In the genomic region with DNA sequence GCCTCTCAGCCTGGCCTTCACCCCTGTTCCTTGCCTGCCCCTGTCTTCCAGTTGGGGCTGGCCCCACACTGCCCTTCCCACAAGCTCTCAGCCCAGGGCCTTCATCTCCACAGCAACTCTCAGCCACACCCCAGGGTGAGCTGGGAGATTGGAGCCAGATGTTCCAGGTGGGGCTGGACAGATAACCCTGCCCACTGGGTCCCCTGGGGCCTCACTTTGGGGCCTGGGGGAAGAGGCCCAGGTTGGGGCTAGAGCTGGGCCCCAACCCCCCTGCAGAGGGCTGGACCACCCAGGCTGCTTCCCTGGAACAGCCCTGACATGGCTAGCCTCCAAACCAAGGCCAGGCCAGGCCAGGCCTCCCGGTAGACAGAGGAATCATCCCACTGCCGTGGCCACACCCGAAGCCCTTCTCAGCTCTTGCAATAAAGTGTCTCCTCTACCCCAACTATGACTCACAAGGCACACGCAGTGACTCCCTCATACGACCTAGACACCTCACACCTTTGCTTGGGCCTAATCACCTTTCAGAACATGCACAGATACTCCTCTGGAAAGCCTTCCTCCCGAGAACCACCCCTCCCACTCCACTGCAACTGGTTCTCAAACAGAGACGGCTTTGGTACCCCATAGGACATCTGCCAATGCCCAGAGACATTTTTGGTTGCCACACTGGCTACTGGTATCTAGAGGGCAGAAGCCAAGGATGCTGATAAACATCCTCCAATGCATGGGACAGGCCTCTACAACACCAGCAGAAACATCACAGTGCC, we compare ENCODE assay signal across 8 cellular contexts. TPM values are rescaled to one million over a fixed set of nuclear protein-coding genes. Genes with fewer than 3 reads are reported as not detected.
DNase-seq lines count a peak whose midpoint lies in the region; ATAC-seq and TF ChIP-seq lines count a peak whose summit lies in the region.

No MANE protein-coding gene starts in this region.

- H3K9me2 ChIP-seq in HCT116 (ENCODE audit: insufficient read depth) (no peaks in the 10 kb centered on the region), SK-N-SH (no peaks in the 10 kb centered on the region)

- H2AFZ ChIP-seq in HCT116 (ENCODE audit: low read depth, low read length, poor library complexity, severe bottlenecking) (no peak overlapping the region), SK-N-SH (ENCODE audit: low read depth) (no peak overlapping the region)

- CTCF ChIA-PET in HCT116 (lab: Charles Lee) (interaction anchor here (1.6 to 3.9 kb wide), 3 partner anchors 10 to 137 kb away, joined by 4 to 21 read pairs (median 6); no protein-coding TSS in a partner anchor), SK-N-SH (lab: Yijun Ruan, JAX) (interaction anchor here (0.8 to 5.0 kb wide), 7 partner anchors 8 to 138 kb away, joined by 3 to 50 read pairs (median 7); no protein-coding TSS in a partner anchor)

- POLR2A ChIA-PET in HCT116 (lab: Charles Lee) = interaction anchor here (0.9 to 2.0 kb wide), 2 partner anchors 13 to 137 kb away, joined by 3 to 5 read pairs; no protein-coding TSS in a partner anchor
- POLR2A ChIA-PET in SK-N-SH (lab: Yijun Ruan, JAX) = interaction anchor here (1.3 kb wide), 1 partner anchor 10 kb away, joined by 4 read pairs; no protein-coding TSS in a partner anchor

- H3K4me2 ChIP-seq in HCT116 (ENCODE audit: low read length) (peak overlapping the region; percentile 60), SK-N-SH (peak overlapping the region; percentile 23; the same call in 1 of the 2 replicates)

- H3K79me2 ChIP-seq in HCT116 (ENCODE audit: insufficient read depth, low read length) (peaks cover 100% of the 10 kb centered on the region), SK-N-SH (ENCODE audit: insufficient read depth) (peaks cover 76% of the 10 kb centered on the region)

- H3K27me3 ChIP-seq in HCT116 (ENCODE audit: insufficient read depth, low read length) = no peaks in the 10 kb centered on the region
- H3K27me3 ChIP-seq in SK-N-SH (ENCODE audit: insufficient read depth) = no peaks in the 10 kb centered on the region
- no peaks in the 10 kb centered on the region for H3K27me3 ChIP-seq in ovary

- ATAC-seq in HCT116 = peak; percentile 65
- no peak for ATAC-seq in HG02840 (IDR thresholded peaks at IDR 0.05; ENCODE audit: low FRiP score, unreplicated experiment)
- no peak for ATAC-seq in GM18907 (IDR thresholded peaks at IDR 0.05; ENCODE audit: unreplicated experiment)
- ATAC-seq in GM21447 (IDR thresholded peaks at IDR 0.05; ENCODE audit: unreplicated experiment) = no peak

- no peak for TF ChIP-seq EP300 in SK-N-SH (IDR thresholded peaks at IDR 0.05; ENCODE audit: borderline replicate concordance in 1 of 2, low read depth in 1 of 2, low read length in 1 of 2)
- no peak for TF ChIP-seq EP300 in ovary (IDR thresholded peaks at IDR 0.05)

- RAD21 ChIA-PET in HCT116 (lab: Charles Lee; ENCODE audit: low non-redundant PET in 1 of 2, low total read pairs in 2 of 2, uncharacterized antibody in 2 of 2, unreplicated experiment in 2 of 2) = interaction anchor here in 1 of 2 experiments (1.2 kb wide), 1 partner anchor 137 kb away, joined by 6 read pairs; no protein-coding TSS in a partner anchor

- DNase-seq in HCT116 (ENCODE audit: low read depth, low spot score) (peak; percentile 75), SK-N-SH (no peak), coronary artery (ENCODE audit: low spot score) (peak; percentile 71), ovary (peak; percentile 48 to 81 (median 60)), iPS-NIHi7 (ENCODE audit: extremely low spot score) (no peak)

- H3K9me3 ChIP-seq in HCT116 (ENCODE audit: control insufficient read depth in 1 of 2, insufficient read depth in 1 of 2, low read depth in 1 of 2, low read length in 2 of 2) (no peaks in the 10 kb centered on the region), SK-N-SH (no peaks in the 10 kb centered on the region), ovary (no peaks in the 10 kb centered on the region)

- TF ChIP-seq CTCF in HCT116 (IDR thresholded peaks at IDR 0.05 in 2 of 3, conservative IDR thresholded peaks at IDR 0.05 in 1 of 3; ENCODE audit: borderline replicate concordance in 1 of 3, insufficient read depth in 1 of 3, low read depth in 2 of 3, low read length in 2 of 3) (no peak), SK-N-SH (IDR thresholded peaks at IDR 0.05) (no peak), coronary artery (IDR thresholded peaks at IDR 0.05) (no peak), ovary (IDR thresholded peaks at IDR 0.05) (no peak)

- BruUV-seq in HCT116 (replicated peaks; lab: Mats Ljungman, UMichigan) = no TSS peak

- H3K4me1 ChIP-seq in HCT116 (ENCODE audit: control insufficient read depth in 1 of 2, insufficient read depth in 2 of 2, low read length in 2 of 2) (peaks cover 92 to 100% of the 10 kb centered on the region in 2 experiments), SK-N-SH (ENCODE audit: control insufficient read depth in 1 of 2, insufficient read depth in 2 of 2, low read depth in 1 of 2, low read length in 1 of 2) (peaks cover 21 to 30% of the 10 kb centered on the region in 2 experiments; a peak in 3 of 4 replicates), ovary (ENCODE audit: insufficient read depth) (peaks cover 13% of the 10 kb centered on the region)

- TF ChIP-seq POLR2A in HCT116 (IDR thresholded peaks at IDR 0.05; ENCODE audit: borderline replicate concordance, extremely low read depth, insufficient read depth, insufficient read length) (no peak), ovary (IDR thresholded peaks at IDR 0.05) (no peak)

- 56% methylated on average over 7 of the region's 7 CpGs for WGBS in SK-N-SH (ENCODE audit: low lambda C conversion rate)
- 23 to 34% (median 30%) methylated on average over 7 of the region's 7 CpGs for WGBS in ovary, 3 donors

- H4K20me1 ChIP-seq in HCT116 (ENCODE audit: insufficient read depth) (no peaks in the 10 kb centered on the region), SK-N-SH (ENCODE audit: insufficient read depth) (no peaks in the 10 kb centered on the region)

- peaks cover 17% of the 10 kb centered on the region for H3F3A ChIP-seq in SK-N-SH (replicated peaks; ENCODE audit: insufficient read depth)

- H3K36me3 ChIP-seq in HCT116 (ENCODE audit: control insufficient read depth in 1 of 2, insufficient read depth in 2 of 2, low read length in 2 of 2) (peaks cover 5 to 27% of the 10 kb centered on the region in 2 experiments; a peak in 2 of 4 replicates), SK-N-SH (replicated peaks in 1 of 2; ENCODE audit: control insufficient read depth in 1 of 2, insufficient read depth in 2 of 2, low read length in 1 of 2) (peaks cover 16 to 41% of the 10 kb centered on the region in 2 experiments), ovary (no peaks in the 10 kb centered on the region)

- H3K27ac ChIP-seq in HCT116 (ENCODE audit: low read depth, low read length) = peak overlapping the region; percentile 84
- H3K27ac ChIP-seq in SK-N-SH (ENCODE audit: low read depth in 2 of 2, low read length in 1 of 2) = peak overlapping the region; percentile 10 to 43; a peak in 2 of 4 replicates
- peak overlapping the region in 1 of 2 donors; percentile 45 for H3K27ac ChIP-seq in coronary artery
- H3K27ac ChIP-seq in ovary = peak overlapping the region; percentile 29 to 47

- H3K4me3 ChIP-seq in HCT116 (replicated peaks in 1 of 2; ENCODE audit: low read depth in 1 of 2, low read length in 2 of 2) = peak overlapping the region in 1 of 2 experiments; percentile 26; a peak in 1 of 4 replicates
- H3K4me3 ChIP-seq in SK-N-SH (ENCODE audit: low read depth in 2 of 2, low read length in 1 of 2) = no peak overlapping the region
- no peak overlapping the region for H3K4me3 ChIP-seq in coronary artery
- H3K4me3 ChIP-seq in ovary = no peak overlapping the region

- TF ChIP-seq RAD21 in HCT116 (IDR thresholded peaks at IDR 0.05; ENCODE audit: low read depth) (no peak), SK-N-SH (IDR thresholded peaks at IDR 0.05; ENCODE audit: low read length) (no peak)

- intact Hi-C loops in HCT116 (cut with micrococcal nuclease) (no loop called here), ovary (cut with DNase I) (no loop called here)

- H3K9ac ChIP-seq in HCT116 (ENCODE audit: low read length) = peak overlapping the region; percentile 52
- H3K9ac ChIP-seq in SK-N-SH = peak overlapping the region; percentile 28; the same call in 1 of the 2 replicates

TF ChIP-seq in HCT116, 20 proteins besides CTCF, POLR2A, EP300 and RAD21 (continues in another document):
- no peak for TF ChIP-seq SP1 (IDR thresholded peaks at IDR 0.05; ENCODE audit: low read depth)

TF ChIP-seq in SK-N-SH, 30 proteins besides CTCF, POLR2A, EP300 and RAD21:
- TF ChIP-seq RCOR1 (IDR thresholded peaks at IDR 0.05; ENCODE audit: low read length) = no peak
- TF ChIP-seq, protein P1, sequence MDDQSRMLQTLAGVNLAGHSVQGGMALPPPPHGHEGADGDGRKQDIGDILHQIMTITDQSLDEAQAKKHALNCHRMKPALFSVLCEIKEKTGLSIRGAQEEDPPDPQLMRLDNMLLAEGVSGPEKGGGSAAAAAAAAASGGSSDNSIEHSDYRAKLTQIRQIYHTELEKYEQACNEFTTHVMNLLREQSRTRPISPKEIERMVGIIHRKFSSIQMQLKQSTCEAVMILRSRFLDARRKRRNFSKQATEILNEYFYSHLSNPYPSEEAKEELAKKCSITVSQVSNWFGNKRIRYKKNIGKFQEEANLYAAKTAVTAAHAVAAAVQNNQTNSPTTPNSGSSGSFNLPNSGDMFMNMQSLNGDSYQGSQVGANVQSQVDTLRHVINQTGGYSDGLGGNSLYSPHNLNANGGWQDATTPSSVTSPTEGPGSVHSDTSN (IDR thresholded peaks at IDR 0.05) = no peak
- TF ChIP-seq NFIC (IDR thresholded peaks at IDR 0.05; ENCODE audit: borderline replicate concordance) = peak; percentile 22; the same call in 1 of the 2 replicates
- no peak for TF ChIP-seq FOXM1 (IDR thresholded peaks at IDR 0.05; ENCODE audit: low read depth)
- TF ChIP-seq RXRA (IDR thresholded peaks at IDR 0.05; ENCODE audit: borderline replicate concordance, low read depth) = no peak
- peak; percentile 30; the same call in 1 of the 2 replicates for TF ChIP-seq FOSL2 (IDR thresholded peaks at IDR 0.05; ENCODE audit: borderline replicate concordance, low read depth)

RNA-seq across cellular contexts. Expression of a gene that starts 22.2 kb away (rescaled TPM):
- total RNA-seq in HCT116 (2021; ENCODE audit: unreplicated experiment) = 248 TPM
- polyA plus RNA-seq in HCT116 (2012) = 419 and 518 TPM in 2 replicates
- 50.5 and 63.8 TPM in 2 replicates for polyA plus RNA-seq in SK-N-SH (2012; rRNA removed)
- 26.8 and 43.4 TPM in 2 replicates for polyA plus RNA-seq in SK-N-SH (2012; cell fraction: cytosol; rRNA removed)
- polyA plus RNA-seq in SK-N-SH (2012; cell fraction: nucleus; rRNA removed) = 110 and 122 TPM in 2 replicates
- 10 to 100 TPM; 10.3 to 65.4 (median 26.0) TPM for total RNA-seq in ovary
- 10 to 100 TPM; 11.4 to 11.7 TPM for polyA plus RNA-seq in ovary

Comparison
In these comparisons a context has a peak if more than half of its experiments do, and no peak if none do; other contexts are left out.
1. DNase-seq: peak in HCT116 (single experiment), coronary artery (single experiment) and ovary (5 of 5); none in SK-N-SH (single experiment) and iPS-NIHi7 (single experiment).